8 cellular contexts compared by ENCODE assay signal in the genomic region with DNA sequence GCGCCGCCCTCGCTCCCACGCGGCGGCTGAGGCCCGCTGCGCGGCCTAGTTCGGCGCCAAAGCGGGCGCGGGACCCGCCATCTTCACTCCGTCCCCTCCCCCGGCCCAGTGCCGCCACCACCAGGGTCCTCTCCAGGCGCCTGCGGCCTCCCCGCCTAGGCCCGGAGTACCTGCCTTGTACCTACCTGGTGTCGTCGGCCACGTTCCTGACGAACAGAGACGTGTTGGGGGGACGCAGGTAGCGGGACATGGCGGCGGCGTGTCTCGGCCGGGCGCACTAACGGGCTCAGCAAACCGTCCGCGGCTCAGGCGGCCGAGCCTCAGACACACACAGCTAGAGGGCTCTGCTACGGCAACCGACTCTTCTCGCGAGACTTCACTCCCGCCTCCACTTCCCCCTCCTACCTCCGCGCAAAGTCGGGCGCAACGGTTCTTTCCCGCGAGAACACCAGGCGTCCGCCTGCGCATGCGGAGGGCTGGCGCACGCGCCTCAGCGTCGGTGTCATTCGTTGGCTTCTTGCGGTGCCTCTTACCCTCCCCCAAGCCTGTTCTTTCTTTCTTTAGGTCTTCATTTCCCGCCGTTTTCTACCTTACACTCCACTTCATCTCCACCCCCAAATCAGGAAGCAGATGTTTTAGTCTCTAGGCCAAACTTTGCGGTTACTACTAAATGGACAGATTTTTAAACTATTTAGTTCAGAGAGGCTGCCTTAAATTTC. TPM values are rescaled to one million over a fixed set of nuclear protein-coding genes. Genes with fewer than 3 reads are reported as not detected.
DNase-seq lines count a peak whose midpoint lies in the region; ATAC-seq and TF ChIP-seq lines count a peak whose summit lies in the region.

A gene (minus strand): TSS at position 322 of the 719 bp plus-strand sequence. CDS start 72 bp downstream, at position 250.

- CTCF ChIA-PET in AG04450 (lab: Charles Lee): interaction anchor here (0.6 kb wide), 1 partner anchor 142 kb away, joined by 9 read pairs; no protein-coding TSS in a partner anchor

- TF ChIP-seq CTCF in AG04450 (IDR thresholded peaks at IDR 0.05; ENCODE audit: low read depth, low read length) (peak; percentile 46), VCaP (conservative IDR thresholded peaks at IDR 0.05) (peak; percentile 33), breast epithelium (IDR thresholded peaks at IDR 0.05) (peak in 2 of 3 donors; percentile 39 to 43)

- peak; percentile 98 for TF ChIP-seq POLR2A in breast epithelium (IDR thresholded peaks at IDR 0.05)

- H3K36me3 ChIP-seq in breast epithelium: no peaks in the 10 kb centered on the region

- POLR2A ChIA-PET in AG04450 (lab: Yijun Ruan, JAX): interaction anchor here (0.6 to 2.0 kb wide), 12 partner anchors 12 to 1252 kb away, joined by 3 to 12 read pairs (median 4); a partner anchor contains a TSS

- H3K4me1 ChIP-seq in breast epithelium: peaks cover 0 to 31% of the 10 kb centered on the region in 2 donors

- no peaks in the 10 kb centered on the region for H3K27me3 ChIP-seq in AG04450 (ENCODE audit: control insufficient read depth, insufficient read depth, low read length)
- H3K27me3 ChIP-seq in breast epithelium: no peaks in the 10 kb centered on the region

- intact Hi-C loops in breast epithelium (cut with DNase I; ENCODE audit: low total_unique reads): loop anchor here (1.0 kb wide), 1 partner anchor 20 kb away; no protein-coding TSS in a partner anchor

- peak; percentile 97 for DNase-seq in AG04450 (ENCODE audit: low read depth, low spot score)
- peak; percentile 98 for DNase-seq in NCI-H2196 treated with DMSO at 0.1 percent for 48 hours (lab: John Stamatoyannopoulos, UW; ENCODE audit: unreplicated experiment)
- peak; percentile 97 to 98 for DNase-seq in breast epithelium (ENCODE audit: low spot score in 2 of 2)

- H3K9me3 ChIP-seq in AG04450 (ENCODE audit: control insufficient read depth, insufficient read depth, low read length): no peaks in the 10 kb centered on the region; the same call in 1 of the 2 replicates
- no peaks in the 10 kb centered on the region for H3K9me3 ChIP-seq in breast epithelium
- no peaks in the 10 kb centered on the region for H3K9me3 ChIP-seq in iPS-18c (ENCODE audit: control insufficient read depth, insufficient read depth, low read length)

- H3K4me3 ChIP-seq in AG04450 (ENCODE audit: low read depth, low read length) (peak within 1 kb of the TSS; percentile 94), breast epithelium (peak within 1 kb of the TSS; percentile 84 to 99 (median 94)), iPS-18c (ENCODE audit: insufficient read depth, low read depth, low read length) (peak within 1 kb of the TSS; percentile 96), skin epidermis (peak within 1 kb of the TSS; percentile 58 to 97 (median 84))

- peak within 1 kb of the TSS; percentile 97 for H3K27ac ChIP-seq in AG04450 (ENCODE audit: low read depth, low read length)
- peak within 1 kb of the TSS; percentile 96 for H3K27ac ChIP-seq in VCaP
- peak within 1 kb of the TSS; percentile 98 to 99 for H3K27ac ChIP-seq in breast epithelium
- H3K27ac ChIP-seq in skin epidermis: peak within 1 kb of the TSS; percentile 88 to 100 (median 97)

- ATAC-seq in GM18873 (IDR thresholded peaks at IDR 0.05; ENCODE audit: low FRiP score, unreplicated experiment) (peak; percentile 79), HG03139 (IDR thresholded peaks at IDR 0.05; ENCODE audit: unreplicated experiment) (peak; percentile 82)

RNA-seq across cellular contexts. Expression of the gene that starts here (rescaled TPM):
- polyA plus RNA-seq in AG04450 (2011; rRNA removed): 98.7 and 140 TPM in 2 replicates
- polyA minus RNA-seq in AG04450 (2011; rRNA and poly(A)+ RNA removed): 54.5 and 83.9 TPM in 2 replicates
- total RNA-seq in breast epithelium: 100 to 1,000 TPM in 2 of 3 donors, 10 to 100 TPM in 1; 99.4 to 156 (median 116) TPM

Comparison
In these comparisons a context has a peak if more than half of its experiments do, and no peak if none do; other contexts are left out.
1. Peak in every context shown above with its lines: DNase-seq, ATAC-seq, H3K4me3 ChIP-seq and H3K27ac ChIP-seq.